ENCODE assay signal across 18 cellular contexts in the genomic region with DNA sequence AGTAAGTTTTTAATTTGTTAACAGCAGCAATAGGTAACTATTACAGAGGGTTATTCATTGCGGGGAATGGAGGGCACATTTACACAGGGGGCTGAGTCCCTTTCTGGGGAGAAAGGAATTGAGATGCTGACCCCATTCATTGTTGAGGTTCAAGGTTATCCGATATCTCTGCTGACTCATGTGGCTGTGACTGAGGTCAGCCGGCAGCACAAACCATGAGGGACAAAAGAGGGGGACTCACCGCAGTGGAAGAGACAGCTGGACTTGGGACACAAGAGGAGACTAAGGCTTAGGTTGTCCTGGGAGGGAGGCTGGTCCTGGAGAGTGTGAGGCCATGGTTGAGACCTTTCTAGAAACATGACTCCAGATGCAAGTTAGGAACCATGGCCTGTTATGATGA.
"Had no signal": no experiment of that assay in that cellular context is flagged by ENCODE, and none has a peak within 500 bp of the region (broad histone marks: within the 10 kb centered on the region; RNA-seq: fewer than 3 reads in every experiment).

No MANE protein-coding gene starts in this region.

- H3K27me3 ChIP-seq: brain microvascular endothelial cell, colonic mucosa, SJSA1, transverse colon, vagina had no signal

- ATAC-seq: left lobe of liver, WTC11 had no signal

- H3K4me1 ChIP-seq: colonic mucosa, SJSA1, transverse colon, vagina had no signal

- DNase-seq: activated CD4-positive, alpha-beta T cell treated with anti-CD3 and anti-CD28 coated beads for 4 hours; activated naive CD4-positive, alpha-beta T cell; aorta; brain microvascular endothelial cell; central memory CD4-positive, alpha-beta T cell; colonic mucosa; erythroblast; kidney; retina; stimulated activated naive CD4-positive, alpha-beta T cell; transverse colon had no signal

- H3K9me3 ChIP-seq: colonic mucosa, SJSA1, transverse colon, vagina had no signal

- H3K27ac ChIP-seq: brain microvascular endothelial cell, colonic mucosa, SJSA1, transverse colon, vagina had no signal

- H3K36me3 ChIP-seq: brain microvascular endothelial cell, colonic mucosa, SJSA1, transverse colon, vagina had no signal

- FAIRE-seq: endometrium, frontal cortex, kidney had no signal

- H3K27ac Mint-ChIP-seq: WTC11 had no signal

- H3K4me3 ChIP-seq: colonic mucosa, SJSA1, transverse colon, vagina had no signal

- H3K9me3 Mint-ChIP-seq: neural crest cell had no signal

- H3K4me3 Mint-ChIP-seq: neural crest cell, WTC11 had no signal
